ENCODE assay signal across 17 cellular contexts in the genomic region with DNA sequence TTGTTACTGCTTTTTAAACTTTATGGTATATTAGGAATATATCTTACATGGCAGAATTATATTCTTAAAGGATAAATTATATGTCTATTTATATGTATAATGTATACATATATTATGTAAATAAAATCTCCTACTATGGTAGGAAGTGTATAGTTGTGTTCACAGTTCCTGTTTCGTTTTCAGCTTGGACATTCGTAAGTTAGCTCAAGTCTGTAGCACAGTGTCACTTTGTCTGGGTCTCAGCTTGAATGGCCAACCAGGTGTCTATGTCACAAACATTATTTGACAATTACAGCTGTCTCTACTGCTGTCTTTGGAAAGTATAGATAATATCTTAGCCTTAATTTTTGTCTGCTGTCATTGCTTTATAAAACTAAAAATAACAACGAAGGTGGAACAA.
DNase-seq lines count a peak whose midpoint lies in the region; ATAC-seq and FAIRE-seq lines count a peak whose summit lies in the region.
"Had no signal": no experiment of that assay in that cellular context is flagged by ENCODE, and none has a peak within 500 bp of the region (broad histone marks: within the 10 kb centered on the region; RNA-seq: fewer than 3 reads in every experiment).

No MANE protein-coding gene starts in this region.

- no peak overlapping the region for H3K4me3 Mint-ChIP-seq in T-helper 17 cell
- H3K4me3 Mint-ChIP-seq: CD14-positive monocyte; CD8-positive, alpha-beta T cell; GM23338 had no signal

- FAIRE-seq in frontal cortex (lab: Jason Lieb, UNC): peak; percentile 17
- FAIRE-seq: K562 had no signal

- ATAC-seq in GM18907 (IDR thresholded peaks at IDR 0.05; ENCODE audit: unreplicated experiment) (peak; percentile 42), HG02938 (IDR thresholded peaks at IDR 0.05; ENCODE audit: unreplicated experiment) (peak; percentile 66), T-helper 17 cell (no peak), HG03196 (IDR thresholded peaks at IDR 0.05; ENCODE audit: unreplicated experiment) (no peak)
- ATAC-seq: GM23338, K562 had no signal

- H3K27me3 Mint-ChIP-seq in T-helper 17 cell: no peaks in the 10 kb centered on the region

- peaks cover 6% of the 10 kb centered on the region for H3K36me3 Mint-ChIP-seq in T-helper 17 cell (ENCODE audit: low read depth)

- peak overlapping the region; percentile 1 for H3K27ac Mint-ChIP-seq in T-helper 17 cell
- H3K27ac Mint-ChIP-seq: CD14-positive monocyte, GM23338 had no signal

- H3K4me1 Mint-ChIP-seq in T-helper 17 cell: peaks cover 19% of the 10 kb centered on the region
- H3K4me1 Mint-ChIP-seq: CD14-positive monocyte had no signal

- H3K9me3 ChIP-seq in T-helper 17 cell (ENCODE audit: control insufficient read depth, low read length, poor library complexity, severe bottlenecking): no peaks in the 10 kb centered on the region

- DNase-seq in T-helper 17 cell (no peak), frontal cortex (ENCODE audit: low spot score in 2 of 2) (no peak), SHP77 treated with DMSO at 0.1 percent for 48 hours (lab: John Stamatoyannopoulos, UW) (no peak), HCEC 1CT (no peak), kidney tubule cell (ENCODE audit: low spot score) (no peak)
- DNase-seq: CD8-positive, alpha-beta T cell; COR-L47; DMS53; GF-D8; H7; Karpas-422 had no signal

Comparison
In these comparisons a context has a peak if more than half of its experiments do, and no peak if none do; other contexts are left out.
1. ATAC-seq: peak in GM18907 (single experiment) and HG02938 (single experiment); none in T-helper 17 cell (single experiment) and HG03196 (single experiment).